In the genomic region with DNA sequence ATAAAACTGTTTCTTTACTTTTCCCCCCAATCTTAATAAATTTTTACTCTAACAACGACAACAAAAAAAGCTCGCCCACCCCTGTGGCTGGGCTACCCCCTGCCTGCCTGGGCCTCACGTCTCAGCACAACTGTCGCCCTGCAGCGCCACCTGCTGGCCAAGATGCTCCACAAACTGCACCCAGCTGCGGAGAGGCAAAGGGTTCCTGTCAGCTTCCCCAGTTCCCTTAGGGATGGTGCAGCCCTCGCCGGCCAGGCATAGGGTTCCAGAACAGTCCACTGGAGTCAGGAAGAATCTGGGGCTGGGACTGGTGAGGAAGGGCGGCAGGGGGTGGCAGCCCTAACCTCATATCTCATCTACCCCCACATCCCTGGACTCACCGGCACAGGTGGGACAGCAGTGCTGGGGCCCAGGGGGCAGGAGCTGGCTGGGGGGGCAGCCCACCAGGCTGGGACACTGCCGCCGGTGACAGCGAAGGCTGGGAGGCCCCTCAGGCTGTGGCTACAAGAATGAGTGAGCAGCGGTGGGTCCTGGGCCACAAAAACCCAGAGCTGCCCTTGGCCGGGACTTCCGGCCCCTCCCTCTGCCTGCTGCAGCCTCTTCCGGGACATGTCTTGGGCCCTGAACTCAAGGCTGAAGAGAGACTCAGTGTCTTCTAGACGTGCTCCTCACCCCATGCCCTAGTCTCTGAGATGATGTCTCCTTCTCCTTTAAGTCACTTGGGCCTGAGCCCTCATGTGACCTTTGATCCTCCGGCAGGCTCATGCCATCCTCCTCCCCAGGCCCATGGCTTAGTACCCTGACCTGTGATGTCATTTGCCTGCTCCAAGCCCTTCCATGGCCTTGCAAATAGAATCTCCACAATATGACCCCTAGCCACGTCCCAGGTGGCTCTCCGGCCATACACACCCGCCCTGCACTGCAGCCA, we compare ENCODE assay signal across 1 cellular context.
TF ChIP-seq lines count a peak whose summit lies in the region.

No MANE protein-coding gene starts in this region.

TF ChIP-seq in GM12878, 131 proteins besides CTCF, POLR2A, EP300 and RAD21 (continued from another document):
- TF ChIP-seq, protein P1, sequence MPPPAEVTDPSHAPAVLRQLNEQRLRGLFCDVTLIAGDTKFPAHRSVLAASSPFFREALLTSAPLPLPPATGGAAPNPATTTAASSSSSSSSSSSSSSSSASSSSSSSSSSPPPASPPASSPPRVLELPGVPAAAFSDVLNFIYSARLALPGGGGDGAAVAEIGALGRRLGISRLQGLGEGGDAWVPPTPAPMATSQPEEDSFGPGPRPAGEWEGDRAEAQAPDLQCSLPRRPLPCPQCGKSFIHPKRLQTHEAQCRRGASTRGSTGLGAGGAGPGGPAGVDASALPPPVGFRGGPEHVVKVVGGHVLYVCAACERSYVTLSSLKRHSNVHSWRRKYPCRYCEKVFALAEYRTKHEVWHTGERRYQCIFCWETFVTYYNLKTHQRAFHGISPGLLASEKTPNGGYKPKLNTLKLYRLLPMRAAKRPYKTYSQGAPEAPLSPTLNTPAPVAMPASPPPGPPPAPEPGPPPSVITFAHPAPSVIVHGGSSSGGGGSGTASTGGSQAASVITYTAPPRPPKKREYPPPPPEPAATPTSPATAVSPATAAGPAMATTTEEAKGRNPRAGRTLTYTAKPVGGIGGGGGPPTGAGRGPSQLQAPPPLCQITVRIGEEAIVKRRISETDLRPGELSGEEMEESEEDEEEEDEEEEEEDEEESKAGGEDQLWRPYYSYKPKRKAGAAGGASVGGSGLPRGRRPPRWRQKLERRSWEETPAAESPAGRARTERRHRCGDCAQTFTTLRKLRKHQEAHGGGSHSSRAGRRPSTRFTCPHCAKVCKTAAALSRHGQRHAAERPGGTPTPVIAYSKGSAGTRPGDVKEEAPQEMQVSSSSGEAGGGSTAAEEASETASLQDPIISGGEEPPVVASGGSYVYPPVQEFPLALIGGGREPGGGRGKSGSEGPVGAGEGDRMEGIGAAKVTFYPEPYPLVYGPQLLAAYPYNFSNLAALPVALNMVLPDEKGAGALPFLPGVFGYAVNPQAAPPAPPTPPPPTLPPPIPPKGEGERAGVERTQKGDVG (CRISPR knock-in tag; IDR thresholded peaks at IDR 0.05): no peak
- TF ChIP-seq, protein P2, sequence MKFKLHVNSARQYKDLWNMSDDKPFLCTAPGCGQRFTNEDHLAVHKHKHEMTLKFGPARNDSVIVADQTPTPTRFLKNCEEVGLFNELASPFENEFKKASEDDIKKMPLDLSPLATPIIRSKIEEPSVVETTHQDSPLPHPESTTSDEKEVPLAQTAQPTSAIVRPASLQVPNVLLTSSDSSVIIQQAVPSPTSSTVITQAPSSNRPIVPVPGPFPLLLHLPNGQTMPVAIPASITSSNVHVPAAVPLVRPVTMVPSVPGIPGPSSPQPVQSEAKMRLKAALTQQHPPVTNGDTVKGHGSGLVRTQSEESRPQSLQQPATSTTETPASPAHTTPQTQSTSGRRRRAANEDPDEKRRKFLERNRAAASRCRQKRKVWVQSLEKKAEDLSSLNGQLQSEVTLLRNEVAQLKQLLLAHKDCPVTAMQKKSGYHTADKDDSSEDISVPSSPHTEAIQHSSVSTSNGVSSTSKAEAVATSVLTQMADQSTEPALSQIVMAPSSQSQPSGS (IDR thresholded peaks at IDR 0.05; ENCODE audit: low read length): no peak
- peak; percentile 54 for TF ChIP-seq NR2F1 (conservative IDR thresholded peaks at IDR 0.05)
- TF ChIP-seq, protein P3, sequence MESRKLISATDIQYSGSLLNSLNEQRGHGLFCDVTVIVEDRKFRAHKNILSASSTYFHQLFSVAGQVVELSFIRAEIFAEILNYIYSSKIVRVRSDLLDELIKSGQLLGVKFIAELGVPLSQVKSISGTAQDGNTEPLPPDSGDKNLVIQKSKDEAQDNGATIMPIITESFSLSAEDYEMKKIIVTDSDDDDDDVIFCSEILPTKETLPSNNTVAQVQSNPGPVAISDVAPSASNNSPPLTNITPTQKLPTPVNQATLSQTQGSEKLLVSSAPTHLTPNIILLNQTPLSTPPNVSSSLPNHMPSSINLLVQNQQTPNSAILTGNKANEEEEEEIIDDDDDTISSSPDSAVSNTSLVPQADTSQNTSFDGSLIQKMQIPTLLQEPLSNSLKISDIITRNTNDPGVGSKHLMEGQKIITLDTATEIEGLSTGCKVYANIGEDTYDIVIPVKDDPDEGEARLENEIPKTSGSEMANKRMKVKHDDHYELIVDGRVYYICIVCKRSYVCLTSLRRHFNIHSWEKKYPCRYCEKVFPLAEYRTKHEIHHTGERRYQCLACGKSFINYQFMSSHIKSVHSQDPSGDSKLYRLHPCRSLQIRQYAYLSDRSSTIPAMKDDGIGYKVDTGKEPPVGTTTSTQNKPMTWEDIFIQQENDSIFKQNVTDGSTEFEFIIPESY (IDR thresholded peaks at IDR 0.05): no peak
- TF ChIP-seq SPI1 (IDR thresholded peaks at IDR 0.05; ENCODE audit: borderline replicate concordance, insufficient read depth, low read depth, low read length): 0 out of 2 replicates have a peak, but pooled peaks have one; percentile 25
- TF ChIP-seq SMAD5 (IDR thresholded peaks at IDR 0.05; ENCODE audit: low read depth): no peak
- no peak for TF ChIP-seq TARDBP (IDR thresholded peaks at IDR 0.05; ENCODE audit: borderline replicate concordance)
- TF ChIP-seq, protein P4, sequence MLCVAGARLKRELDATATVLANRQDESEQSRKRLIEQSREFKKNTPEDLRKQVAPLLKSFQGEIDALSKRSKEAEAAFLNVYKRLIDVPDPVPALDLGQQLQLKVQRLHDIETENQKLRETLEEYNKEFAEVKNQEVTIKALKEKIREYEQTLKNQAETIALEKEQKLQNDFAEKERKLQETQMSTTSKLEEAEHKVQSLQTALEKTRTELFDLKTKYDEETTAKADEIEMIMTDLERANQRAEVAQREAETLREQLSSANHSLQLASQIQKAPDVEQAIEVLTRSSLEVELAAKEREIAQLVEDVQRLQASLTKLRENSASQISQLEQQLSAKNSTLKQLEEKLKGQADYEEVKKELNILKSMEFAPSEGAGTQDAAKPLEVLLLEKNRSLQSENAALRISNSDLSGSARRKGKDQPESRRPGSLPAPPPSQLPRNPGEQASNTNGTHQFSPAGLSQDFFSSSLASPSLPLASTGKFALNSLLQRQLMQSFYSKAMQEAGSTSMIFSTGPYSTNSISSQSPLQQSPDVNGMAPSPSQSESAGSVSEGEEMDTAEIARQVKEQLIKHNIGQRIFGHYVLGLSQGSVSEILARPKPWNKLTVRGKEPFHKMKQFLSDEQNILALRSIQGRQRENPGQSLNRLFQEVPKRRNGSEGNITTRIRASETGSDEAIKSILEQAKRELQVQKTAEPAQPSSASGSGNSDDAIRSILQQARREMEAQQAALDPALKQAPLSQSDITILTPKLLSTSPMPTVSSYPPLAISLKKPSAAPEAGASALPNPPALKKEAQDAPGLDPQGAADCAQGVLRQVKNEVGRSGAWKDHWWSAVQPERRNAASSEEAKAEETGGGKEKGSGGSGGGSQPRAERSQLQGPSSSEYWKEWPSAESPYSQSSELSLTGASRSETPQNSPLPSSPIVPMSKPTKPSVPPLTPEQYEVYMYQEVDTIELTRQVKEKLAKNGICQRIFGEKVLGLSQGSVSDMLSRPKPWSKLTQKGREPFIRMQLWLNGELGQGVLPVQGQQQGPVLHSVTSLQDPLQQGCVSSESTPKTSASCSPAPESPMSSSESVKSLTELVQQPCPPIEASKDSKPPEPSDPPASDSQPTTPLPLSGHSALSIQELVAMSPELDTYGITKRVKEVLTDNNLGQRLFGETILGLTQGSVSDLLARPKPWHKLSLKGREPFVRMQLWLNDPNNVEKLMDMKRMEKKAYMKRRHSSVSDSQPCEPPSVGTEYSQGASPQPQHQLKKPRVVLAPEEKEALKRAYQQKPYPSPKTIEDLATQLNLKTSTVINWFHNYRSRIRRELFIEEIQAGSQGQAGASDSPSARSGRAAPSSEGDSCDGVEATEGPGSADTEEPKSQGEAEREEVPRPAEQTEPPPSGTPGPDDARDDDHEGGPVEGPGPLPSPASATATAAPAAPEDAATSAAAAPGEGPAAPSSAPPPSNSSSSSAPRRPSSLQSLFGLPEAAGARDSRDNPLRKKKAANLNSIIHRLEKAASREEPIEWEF (IDR thresholded peaks at IDR 0.05; ENCODE audit: insufficient replicate concordance, low read depth, low read length): no peak
- TF ChIP-seq IKZF1 (conservative IDR thresholded peaks at IDR 0.05): peak; percentile 77
- TF ChIP-seq BRCA1 (IDR thresholded peaks at IDR 0.05; ENCODE audit: low read depth, low read length): no peak
- TF ChIP-seq, protein P5, sequence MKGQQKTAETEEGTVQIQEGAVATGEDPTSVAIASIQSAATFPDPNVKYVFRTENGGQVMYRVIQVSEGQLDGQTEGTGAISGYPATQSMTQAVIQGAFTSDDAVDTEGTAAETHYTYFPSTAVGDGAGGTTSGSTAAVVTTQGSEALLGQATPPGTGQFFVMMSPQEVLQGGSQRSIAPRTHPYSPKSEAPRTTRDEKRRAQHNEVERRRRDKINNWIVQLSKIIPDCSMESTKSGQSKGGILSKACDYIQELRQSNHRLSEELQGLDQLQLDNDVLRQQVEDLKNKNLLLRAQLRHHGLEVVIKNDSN (IDR thresholded peaks at IDR 0.05; ENCODE audit: borderline replicate concordance, extremely low read length, insufficient read depth, low read depth, low read length): no peak
- no peak for TF ChIP-seq ESRRA (IDR thresholded peaks at IDR 0.05; ENCODE audit: low read length)
- TF ChIP-seq, protein P6, sequence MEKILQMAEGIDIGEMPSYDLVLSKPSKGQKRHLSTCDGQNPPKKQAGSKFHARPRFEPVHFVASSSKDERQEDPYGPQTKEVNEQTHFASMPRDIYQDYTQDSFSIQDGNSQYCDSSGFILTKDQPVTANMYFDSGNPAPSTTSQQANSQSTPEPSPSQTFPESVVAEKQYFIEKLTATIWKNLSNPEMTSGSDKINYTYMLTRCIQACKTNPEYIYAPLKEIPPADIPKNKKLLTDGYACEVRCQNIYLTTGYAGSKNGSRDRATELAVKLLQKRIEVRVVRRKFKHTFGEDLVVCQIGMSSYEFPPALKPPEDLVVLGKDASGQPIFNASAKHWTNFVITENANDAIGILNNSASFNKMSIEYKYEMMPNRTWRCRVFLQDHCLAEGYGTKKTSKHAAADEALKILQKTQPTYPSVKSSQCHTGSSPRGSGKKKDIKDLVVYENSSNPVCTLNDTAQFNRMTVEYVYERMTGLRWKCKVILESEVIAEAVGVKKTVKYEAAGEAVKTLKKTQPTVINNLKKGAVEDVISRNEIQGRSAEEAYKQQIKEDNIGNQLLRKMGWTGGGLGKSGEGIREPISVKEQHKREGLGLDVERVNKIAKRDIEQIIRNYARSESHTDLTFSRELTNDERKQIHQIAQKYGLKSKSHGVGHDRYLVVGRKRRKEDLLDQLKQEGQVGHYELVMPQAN (conservative IDR thresholded peaks at IDR 0.05): peak; percentile 69
- 0 out of 2 replicates have a peak, but pooled peaks have one; percentile 21 for TF ChIP-seq TBL1XR1 (IDR thresholded peaks at IDR 0.05; ENCODE audit: low read depth, low read length)
- no peak for TF ChIP-seq YBX1 (IDR thresholded peaks at IDR 0.05)
- TF ChIP-seq RCOR1 (conservative IDR thresholded peaks at IDR 0.05; ENCODE audit: low read depth, low read length): no peak
- TF ChIP-seq, protein P7, sequence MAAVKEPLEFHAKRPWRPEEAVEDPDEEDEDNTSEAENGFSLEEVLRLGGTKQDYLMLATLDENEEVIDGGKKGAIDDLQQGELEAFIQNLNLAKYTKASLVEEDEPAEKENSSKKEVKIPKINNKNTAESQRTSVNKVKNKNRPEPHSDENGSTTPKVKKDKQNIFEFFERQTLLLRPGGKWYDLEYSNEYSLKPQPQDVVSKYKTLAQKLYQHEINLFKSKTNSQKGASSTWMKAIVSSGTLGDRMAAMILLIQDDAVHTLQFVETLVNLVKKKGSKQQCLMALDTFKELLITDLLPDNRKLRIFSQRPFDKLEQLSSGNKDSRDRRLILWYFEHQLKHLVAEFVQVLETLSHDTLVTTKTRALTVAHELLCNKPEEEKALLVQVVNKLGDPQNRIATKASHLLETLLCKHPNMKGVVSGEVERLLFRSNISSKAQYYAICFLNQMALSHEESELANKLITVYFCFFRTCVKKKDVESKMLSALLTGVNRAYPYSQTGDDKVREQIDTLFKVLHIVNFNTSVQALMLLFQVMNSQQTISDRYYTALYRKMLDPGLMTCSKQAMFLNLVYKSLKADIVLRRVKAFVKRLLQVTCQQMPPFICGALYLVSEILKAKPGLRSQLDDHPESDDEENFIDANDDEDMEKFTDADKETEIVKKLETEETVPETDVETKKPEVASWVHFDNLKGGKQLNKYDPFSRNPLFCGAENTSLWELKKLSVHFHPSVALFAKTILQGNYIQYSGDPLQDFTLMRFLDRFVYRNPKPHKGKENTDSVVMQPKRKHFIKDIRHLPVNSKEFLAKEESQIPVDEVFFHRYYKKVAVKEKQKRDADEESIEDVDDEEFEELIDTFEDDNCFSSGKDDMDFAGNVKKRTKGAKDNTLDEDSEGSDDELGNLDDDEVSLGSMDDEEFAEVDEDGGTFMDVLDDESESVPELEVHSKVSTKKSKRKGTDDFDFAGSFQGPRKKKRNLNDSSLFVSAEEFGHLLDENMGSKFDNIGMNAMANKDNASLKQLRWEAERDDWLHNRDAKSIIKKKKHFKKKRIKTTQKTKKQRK (IDR thresholded peaks at IDR 0.05; ENCODE audit: low read depth, low read length): no peak
- TF ChIP-seq ZBED1 (IDR thresholded peaks at IDR 0.05; ENCODE audit: borderline replicate concordance): no peak
- no peak for TF ChIP-seq JUND (IDR thresholded peaks at IDR 0.05; ENCODE audit: low read depth, low read length)
- TF ChIP-seq HDAC6 (IDR thresholded peaks at IDR 0.05; ENCODE audit: unreplicated experiment): no peak
- no peak for TF ChIP-seq POLR2AphosphoS2 (IDR thresholded peaks at IDR 0.05; ENCODE audit: low read depth, low read length)
